In the genomic region with DNA sequence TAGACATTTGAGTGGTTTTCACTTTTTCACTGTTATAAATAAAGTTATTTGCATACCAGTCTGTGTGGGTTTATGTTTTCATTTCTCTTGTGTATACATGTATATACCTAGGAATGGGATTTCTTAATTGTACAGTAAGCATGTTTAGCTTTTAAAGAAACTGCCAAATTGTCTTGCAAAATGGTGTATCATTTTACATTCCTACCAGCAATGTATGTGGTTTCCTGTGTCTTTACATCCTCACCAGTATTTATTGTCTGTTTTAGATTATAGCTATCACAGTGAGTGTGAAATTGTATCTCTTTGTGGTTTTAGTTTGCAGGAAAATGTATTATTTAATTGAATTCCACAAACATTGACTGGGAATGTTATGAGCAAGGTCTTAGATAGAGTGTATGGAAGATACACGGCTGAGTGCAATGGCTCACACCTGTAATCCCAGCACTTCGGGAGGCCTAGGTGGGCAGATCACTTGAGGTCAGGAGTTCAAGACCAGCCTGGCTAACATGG, we compare ENCODE assay signal across 16 cellular contexts. TPM values are rescaled to one million over a fixed set of nuclear protein-coding genes. Genes with fewer than 3 reads are reported as not detected.
DNase-seq lines count a peak whose midpoint lies in the region; ATAC-seq and TF ChIP-seq lines count a peak whose summit lies in the region.
"Had no signal": no experiment of that assay in that cellular context is flagged by ENCODE, and none has a peak within 500 bp of the region (broad histone marks: within the 10 kb centered on the region; RNA-seq: fewer than 3 reads in every experiment).

No MANE protein-coding gene starts in this region.

- peaks cover 41% of the 10 kb centered on the region for H3K36me3 Mint-ChIP-seq in activated CD4-positive, alpha-beta memory T cell treated with anti-CD3 and anti-CD28 coated beads, Interleukin-2, amount 10 ng/mL, durations not matched to agents 7 days and 5 days (ENCODE audit: low read depth)

- H3K79me2 ChIP-seq in GM23248 (ENCODE audit: insufficient read depth) (peaks cover 68% of the 10 kb centered on the region), fibroblast of lung (ENCODE audit: control insufficient read depth, insufficient read depth, low read length) (peaks cover 32% of the 10 kb centered on the region)

- no peak overlapping the region for H3K9ac ChIP-seq in GM23248
- H3K9ac ChIP-seq in fibroblast of lung (ENCODE audit: insufficient read depth, low read length): no peak overlapping the region

- H3K36me3 ChIP-seq in GM23248 (ENCODE audit: low read depth) (no peaks in the 10 kb centered on the region), fibroblast of lung (ENCODE audit: control insufficient read depth, insufficient read depth, low read length) (peaks cover 2% of the 10 kb centered on the region)
- H3K36me3 ChIP-seq: HAP-1 had no signal

- H3K4me3 ChIP-seq in AG10803 (ENCODE audit: low read length) (no peak overlapping the region), GM23248 (no peak overlapping the region), fibroblast of lung (replicated peaks in 1 of 4; ENCODE audit: control extremely low read depth in 1 of 4, insufficient read depth in 1 of 4, low read depth in 3 of 4, low read length in 4 of 4) (no peak overlapping the region)
- H3K4me3 ChIP-seq: HAP-1 had no signal

- H3K4me1 ChIP-seq in GM23248 (ENCODE audit: insufficient read depth) (no peaks in the 10 kb centered on the region), fibroblast of lung (ENCODE audit: control insufficient read depth, extremely low read depth, insufficient read depth, low read length) (peaks cover 3% of the 10 kb centered on the region)
- H3K4me1 ChIP-seq: HAP-1 had no signal

- DNase-seq in AG10803 (ENCODE audit: low read depth) (peak; percentile 56), GM23248 (peak; percentile 23), fibroblast of lung (ENCODE audit: low read depth in 2 of 2) (peak; percentile 18 to 45), DMS79 (lab: John Stamatoyannopoulos, UW) (no peak), NOMO-1 treated with DMSO at 0.1 percent for 48 hours (lab: John Stamatoyannopoulos, UW; ENCODE audit: unreplicated experiment) (no peak)
- DNase-seq in activated CD4-positive, alpha-beta memory T cell treated with anti-CD3 and anti-CD28 coated beads, Interleukin-2, amount 10 ng/mL, durations not matched to agents 7 days and 5 days: no peak
- DNase-seq: caudate nucleus; right cardiac atrium; stimulated activated CD4-positive, alpha-beta T cell treated with anti-CD3 and anti-CD28 coated beads, Interleukin-4, amount 100 ng/mL, for 24 hours; stimulated activated naive B cell treated with anti-CD40 and anti-IgM and Interleukin-4, amounts not matched to agents 10 μg/mL and 1 μg/mL and 100 μg/mL, for 72 hours had no signal

- H3K9me3 Mint-ChIP-seq in activated CD4-positive, alpha-beta memory T cell treated with anti-CD3 and anti-CD28 coated beads, Interleukin-2, amount 10 ng/mL, durations not matched to agents 7 days and 5 days: no peaks in the 10 kb centered on the region
- H3K9me3 Mint-ChIP-seq: nephron; stimulated activated naive B cell treated with anti-CD40 and anti-IgM and Interleukin-4, amounts not matched to agents 10 μg/mL and 1 μg/mL and 100 μg/mL, for 72 hours had no signal

- no peak overlapping the region for H3K4me2 ChIP-seq in GM23248 (ENCODE audit: unreplicated experiment)
- no peak overlapping the region for H3K4me2 ChIP-seq in fibroblast of lung (ENCODE audit: extremely low read depth, insufficient read depth, low read length)

- ATAC-seq in GM19023 (IDR thresholded peaks at IDR 0.05; ENCODE audit: unreplicated experiment) (no peak), GM21390 (IDR thresholded peaks at IDR 0.05; ENCODE audit: unreplicated experiment) (no peak)
- ATAC-seq: right cardiac atrium; stimulated activated naive B cell treated with anti-CD40 and anti-IgM and Interleukin-4, amounts not matched to agents 10 μg/mL and 1 μg/mL and 100 μg/mL, for 72 hours had no signal

- peaks cover 45% of the 10 kb centered on the region for H3K4me1 Mint-ChIP-seq in activated CD4-positive, alpha-beta memory T cell treated with anti-CD3 and anti-CD28 coated beads, Interleukin-2, amount 10 ng/mL, durations not matched to agents 7 days and 5 days

- no peak overlapping the region for H3K4me3 Mint-ChIP-seq in activated CD4-positive, alpha-beta memory T cell treated with anti-CD3 and anti-CD28 coated beads, Interleukin-2, amount 10 ng/mL, durations not matched to agents 7 days and 5 days
- H3K4me3 Mint-ChIP-seq: nephron; stimulated activated naive B cell treated with anti-CD40 and anti-IgM and Interleukin-4, amounts not matched to agents 10 μg/mL and 1 μg/mL and 100 μg/mL, for 72 hours had no signal

- H3K9me2 ChIP-seq in GM23248 (ENCODE audit: insufficient read depth): no peaks in the 10 kb centered on the region

- 87 to 93% methylated on average over 2 of the region's 2 CpGs for WGBS in GM23248 (ENCODE audit: low coverage in 1 of 2, low lambda C conversion rate in 2 of 2, missing lambda C conversion rate in 2 of 2), 2 experiments

- POLR2A ChIA-PET in activated CD4-positive, alpha-beta memory T cell treated with anti-CD3 and anti-CD28 coated beads, Interleukin-2, amount 10 ng/mL, durations not matched to agents 7 days and 5 days (lab: Charles Lee): interaction anchor here (0.6 to 2.2 kb wide), 3 partner anchors 47 to 69 kb away, joined by 3 to 9 read pairs (median 3); a partner anchor contains a TSS

- H3K27ac Mint-ChIP-seq in activated CD4-positive, alpha-beta memory T cell treated with anti-CD3 and anti-CD28 coated beads, Interleukin-2, amount 10 ng/mL, durations not matched to agents 7 days and 5 days: peak overlapping the region; percentile 50
- H3K27ac Mint-ChIP-seq: stimulated activated naive B cell treated with anti-CD40 and anti-IgM and Interleukin-4, amounts not matched to agents 10 μg/mL and 1 μg/mL and 100 μg/mL, for 72 hours had no signal

- no peak overlapping the region for H3K27ac ChIP-seq in GM23248
- H3K27ac ChIP-seq in fibroblast of lung (ENCODE audit: insufficient read depth, low read length): no peak overlapping the region
- H3K27ac ChIP-seq: C4-2B, epithelial cell of prostate had no signal

- no peaks in the 10 kb centered on the region for H3K27me3 ChIP-seq in GM23248 (replicated peaks; ENCODE audit: insufficient read depth)
- H3K27me3 ChIP-seq in fibroblast of lung (ENCODE audit: control insufficient read depth, insufficient read depth, low read length): no peaks in the 10 kb centered on the region

- H4K20me1 ChIP-seq in GM23248 (ENCODE audit: insufficient read depth) (no peaks in the 10 kb centered on the region), fibroblast of lung (ENCODE audit: control insufficient read depth, extremely low read depth, insufficient read depth, low read length) (no peaks in the 10 kb centered on the region)

- in situ Hi-C loops in GM23248 (cut with MboI): loop anchor here (10.0 kb wide), 1 partner anchor 157 kb away; no protein-coding TSS in a partner anchor

- peaks cover 17% of the 10 kb centered on the region; the same call in 1 of the 2 replicates for H3F3A ChIP-seq in GM23248 (ENCODE audit: insufficient read depth)

- H2AFZ ChIP-seq in GM23248: no peak overlapping the region
- H2AFZ ChIP-seq in fibroblast of lung (ENCODE audit: low read length): no peak overlapping the region

- H3K27me3 Mint-ChIP-seq in activated CD4-positive, alpha-beta memory T cell treated with anti-CD3 and anti-CD28 coated beads, Interleukin-2, amount 10 ng/mL, durations not matched to agents 7 days and 5 days: no peaks in the 10 kb centered on the region
- H3K27me3 Mint-ChIP-seq: stimulated activated naive B cell treated with anti-CD40 and anti-IgM and Interleukin-4, amounts not matched to agents 10 μg/mL and 1 μg/mL and 100 μg/mL, for 72 hours had no signal

- CTCF ChIA-PET in activated CD4-positive, alpha-beta memory T cell treated with anti-CD3 and anti-CD28 coated beads, Interleukin-2, amount 10 ng/mL, durations not matched to agents 7 days and 5 days (lab: Charles Lee): interaction anchor here (0.6 to 8.3 kb wide), 3 partner anchors 36 to 163 kb away, joined by 3 to 184 read pairs (median 7); no protein-coding TSS in a partner anchor

- H3K9me3 ChIP-seq in GM23248 (ENCODE audit: low read depth) (no peaks in the 10 kb centered on the region), fibroblast of lung (ENCODE audit: control insufficient read depth, insufficient read depth, low read depth, low read length) (no peaks in the 10 kb centered on the region)
- H3K9me3 ChIP-seq: HAP-1 had no signal

- TF ChIP-seq CTCF in AG10803 (conservative IDR thresholded peaks at IDR 0.05; ENCODE audit: low read length) (no peak), fibroblast of lung (conservative IDR thresholded peaks at IDR 0.05 in 1 of 2, IDR thresholded peaks at IDR 0.05 in 1 of 2; ENCODE audit: low read depth in 1 of 2, low read length in 2 of 2) (no peak)

RNA-seq across cellular contexts. Expression of a gene that starts 57.3 kb away (rescaled TPM):
- 171 and 177 TPM in 2 replicates for total RNA-seq in GM23248 (2014; rRNA removed; shearing (Covaris generic))
- polyA plus RNA-seq in GM23248 (2016; fragmentation: Nextera tagmentation; extraction: Ambion mirVana) (47.6 and 55.1 TPM in 2 replicates), fibroblast of lung (110 and 178 TPM in 2 replicates)
- total RNA-seq in activated CD4-positive, alpha-beta memory T cell treated with anti-CD3 and anti-CD28 coated beads, Interleukin-2, amount 10 ng/mL, durations not matched to agents 7 days and 5 days: 100 to 1,000 TPM; 345 to 381 TPM
- 265 and 414 TPM in 2 replicates for total RNA-seq in fibroblast of lung
- polyA plus RNA-seq in fibroblast of lung (2012): 116 and 225 TPM in 2 replicates
- polyA minus RNA-seq in fibroblast of lung (ENCODE audit: low replicate concordance): 211 and 350 TPM in 2 replicates

Comparison
In these comparisons a context has a peak if more than half of its experiments do, and no peak if none do; other contexts are left out.
1. DNase-seq: peak in AG10803 (single experiment), GM23248 (single experiment) and fibroblast of lung (2 of 2); none in activated CD4-positive, alpha-beta memory T cell treated with anti-CD3 and anti-CD28 coated beads, Interleukin-2, amount 10 ng/mL, durations not matched to agents 7 days and 5 days (single experiment), DMS79 (single experiment) and NOMO-1 treated with DMSO at 0.1 percent for 48 hours (single experiment).